Comparison of ENCODE assay signal across 15 cellular contexts in genomic region chr4:8241211-8241779, GRCh38. TPM values are rescaled to one million over a fixed set of nuclear protein-coding genes. Genes with fewer than 3 reads are reported as not detected.
A peak's percentile ranks its signal among the peaks of the same experiment; 100 is the strongest.
DNase-seq lines count a peak whose midpoint lies in the region; ATAC-seq, FAIRE-seq and TF ChIP-seq lines count a peak whose summit lies in the region.
"Had no signal": no experiment of that assay in that cellular context is flagged by ENCODE, and none has a peak within 500 bp of the region (broad histone marks: within the 10 kb centered on the region; RNA-seq: fewer than 3 reads in every experiment).

No MANE protein-coding gene starts in this region.

- H3K9ac ChIP-seq in BLaER1 treated with 17β-estradiol and CSF1 and Interleukin-3, amounts not matched to agents 10 nM and 100 nM, result 0 out of 22 replicates have a peak overlapping the region, but pooled peaks of 1 of the 11 experiments have one; percentile 2
- H3K9ac ChIP-seq in H1 (replicated peaks in 1 of 4; ENCODE audit: extremely low read depth in 1 of 4, low read depth in 3 of 4, low read length in 3 of 4), result no peak overlapping the region

- peak overlapping the region; percentile 40 for H4K91ac ChIP-seq in H1 (replicated peaks; ENCODE audit: insufficient read length, low read length)

- no peak overlapping the region for H3K14ac ChIP-seq in H1 (ENCODE audit: insufficient read length)

- POLR2A ChIA-PET in H1 (lab: Charles Lee; ENCODE audit: partially characterized antibody), result no interaction called here

- no peak for TF ChIP-seq CTCF in H1 (IDR thresholded peaks at IDR 0.05; ENCODE audit: control extremely low read depth in 1 of 3, insufficient read depth in 1 of 3, low read depth in 1 of 3, low read length in 3 of 3)

- H3K56ac ChIP-seq in H1 (replicated peaks; ENCODE audit: insufficient read length, low read depth, low read length), result no peak overlapping the region

- no peaks in the 10 kb centered on the region for H3K23me2 ChIP-seq in H1 (ENCODE audit: low read depth, low read length)

- CTCF ChIA-PET in H1 (lab: Charles Lee; ENCODE audit: partially characterized antibody), result interaction anchor here (0.7 to 4.4 kb wide), 18 partner anchors 9 to 195 kb away, joined by 3 to 33 read pairs (median 4); partner anchors contain the start of gene SH3TC1

- no peak overlapping the region for H2BK120ac ChIP-seq in H1 (replicated peaks; ENCODE audit: low read depth, low read length)

- H2BK12ac ChIP-seq in H1 (ENCODE audit: low read depth, low read length), result no peak overlapping the region

- H2BK20ac ChIP-seq in H1 (ENCODE audit: low read length), result no peak overlapping the region

- peaks cover 0 to 11% (median 0%) of the 10 kb centered on the region in 11 experiments; a peak in 2 of 22 replicates for H3K9me3 ChIP-seq in BLaER1 treated with 17β-estradiol and CSF1 and Interleukin-3, amounts not matched to agents 10 nM and 100 nM (replicated peaks in 1 of 11)
- no peaks in the 10 kb centered on the region for H3K9me3 ChIP-seq in H1 (ENCODE audit: insufficient read depth in 2 of 2, low read depth in 1 of 2, low read length in 1 of 2)

- WGBS in H1 (ENCODE audit: extremely low coverage in 1 of 2, insufficient coverage in 1 of 2, insufficient read length in 1 of 2, insufficient replicate concordance in 2 of 2, low coverage in 1 of 2, low lambda C conversion rate in 2 of 2, missing lambda C conversion rate in 1 of 2), 2 experiments, result 86% methylated on average over 14 of the region's 14 CpGs; no CpG with 5 or more reads in 1 of the 2 experiments

- no peak overlapping the region for H2BK5ac ChIP-seq in H1 (ENCODE audit: low read depth, low read length)

- no peak overlapping the region for H3K27ac ChIP-seq in BLaER1 treated with 17β-estradiol and CSF1 and Interleukin-3, amounts not matched to agents 10 nM and 100 nM
- no peak overlapping the region for H3K27ac ChIP-seq in H1 (ENCODE audit: low read depth, low read length)
- H3K27ac ChIP-seq: C4-2B had no signal

- H2BK15ac ChIP-seq in H1 (ENCODE audit: low read length), result no peak overlapping the region

- no peaks in the 10 kb centered on the region for H3K27me3 ChIP-seq in BLaER1 treated with 17β-estradiol and CSF1 and Interleukin-3, amounts not matched to agents 10 nM and 100 nM
- H3K27me3 ChIP-seq in H7 (ENCODE audit: control insufficient read depth, insufficient read depth, low read length), result no peaks in the 10 kb centered on the region; the same call in 1 of the 2 replicates
- H3K27me3 ChIP-seq in H1 (replicated peaks in 1 of 4; ENCODE audit: control insufficient read depth in 3 of 4, extremely low read depth in 1 of 4, insufficient read depth in 3 of 4, low read length in 3 of 4), result no peaks in the 10 kb centered on the region

- no peak overlapping the region; the same call in 1 of the 2 replicates for H4K8ac ChIP-seq in H1 (ENCODE audit: extremely low read depth, insufficient read depth, low read length)

- H3K4me3 ChIP-seq in BLaER1 treated with 17β-estradiol and CSF1 and Interleukin-3, amounts not matched to agents 10 nM and 100 nM, result no peak overlapping the region
- H3K4me3 ChIP-seq in H7 (ENCODE audit: insufficient read depth, low read depth, low read length) (no peak overlapping the region), H1 (ENCODE audit: extremely low read depth in 1 of 4, insufficient read depth in 2 of 4, low read depth in 3 of 4, low read length in 4 of 4) (no peak overlapping the region)
- H3K4me3 ChIP-seq: K562 had no signal

- peak overlapping the region in 7 of 11 experiments; percentile 22 to 64 (median 31); a peak in 6 of 22 replicates for H3K4me2 ChIP-seq in BLaER1 treated with 17β-estradiol and CSF1 and Interleukin-3, amounts not matched to agents 10 nM and 100 nM
- H3K4me2 ChIP-seq in H1 (ENCODE audit: insufficient read depth in 1 of 2, low read depth in 2 of 2, low read length in 2 of 2), result no peak overlapping the region

- H2AK5ac ChIP-seq in H1 (ENCODE audit: low read depth, low read length), result no peak overlapping the region

- no peaks in the 10 kb centered on the region for H3K79me2 ChIP-seq in H1 (ENCODE audit: control insufficient read depth in 1 of 2, insufficient read depth in 2 of 2, low read length in 2 of 2)

- no peak overlapping the region for H3K4ac ChIP-seq in H1 (replicated peaks; ENCODE audit: insufficient read length, low read depth, low read length)

- H4K5ac ChIP-seq in H1 (ENCODE audit: insufficient read length, low read depth, low read length), result no peak overlapping the region

- peak; percentile 55 for DNase-seq in H7
- no peak for DNase-seq in H1 (ENCODE audit: low read depth in 1 of 2, low spot score in 2 of 2)
- DNase-seq in sciatic nerve (ENCODE audit: low spot score), result no peak
- DNase-seq in NCI-H146 treated with DMSO at 0.1 percent for 48 hours (lab: John Stamatoyannopoulos, UW; ENCODE audit: unreplicated experiment), result no peak
- no peak for DNase-seq in cerebellar cortex (ENCODE audit: low spot score)
- DNase-seq in activated effector memory CD4-positive, alpha-beta T cell treated with Interleukin-2 at 50 U/mL for 16 hours, result no peak
- DNase-seq: DMS153, GF-D8, HCEC 1CT, NCI-H748 treated with DMSO at 0.1 percent for 48 hours had no signal

- peaks cover 0 to 76% (median 14%) of the 10 kb centered on the region in 11 experiments; a peak in 11 of 22 replicates for H4K20me1 ChIP-seq in BLaER1 treated with 17β-estradiol and CSF1 and Interleukin-3, amounts not matched to agents 10 nM and 100 nM
- peaks cover 0 to 5% of the 10 kb centered on the region in 2 experiments for H4K20me1 ChIP-seq in H1 (replicated peaks in 1 of 2; ENCODE audit: control insufficient read depth in 1 of 2, insufficient read depth in 2 of 2, low read length in 2 of 2)

- peaks cover 3% of the 10 kb centered on the region; the same call in 1 of the 2 replicates for H3K79me1 ChIP-seq in H1 (ENCODE audit: low read depth, low read length)

- intact Hi-C loops in sciatic nerve (cut with DNase I), result no loop called here

- no peak overlapping the region for H3K23ac ChIP-seq in H1 (ENCODE audit: insufficient read length)

- peak; percentile 3 for ATAC-seq in sciatic nerve

- peaks cover 47 to 75% (median 65%) of the 10 kb centered on the region in 10 experiments for H3K4me1 ChIP-seq in BLaER1 treated with 17β-estradiol and CSF1 and Interleukin-3, amounts not matched to agents 10 nM and 100 nM
- peaks cover 0 to 8% (median 3%) of the 10 kb centered on the region in 4 experiments; a peak in 6 of 7 replicates for H3K4me1 ChIP-seq in H1 (replicated peaks in 1 of 4; ENCODE audit: control insufficient read depth in 3 of 4, insufficient read depth in 4 of 4, low read length in 3 of 4)

- H3K36me3 ChIP-seq in BLaER1 treated with 17β-estradiol and CSF1 and Interleukin-3, amounts not matched to agents 10 nM and 100 nM, result peaks cover 0 to 78% (median 26%) of the 10 kb centered on the region in 11 experiments; a peak in 16 of 22 replicates
- H3K36me3 ChIP-seq in H7 (replicated peaks; ENCODE audit: control insufficient read depth, insufficient read depth, low read length) (no peaks in the 10 kb centered on the region), H1 (ENCODE audit: control insufficient read depth in 2 of 4, insufficient read depth in 4 of 4, low read length in 3 of 4) (no peaks in the 10 kb centered on the region; a peak in 1 of 8 replicates)

- no peak overlapping the region for H2AFZ ChIP-seq in H1 (ENCODE audit: low read length)

- no peak for TF ChIP-seq POLR2A in H1 (IDR thresholded peaks at IDR 0.05; ENCODE audit: control extremely low read depth in 1 of 2, low read depth in 2 of 2, low read length in 2 of 2)

- FAIRE-seq in H1 (lab: Jason Lieb, UNC), result no peak

- no peak overlapping the region for H3K18ac ChIP-seq in H1 (ENCODE audit: extremely low read depth, low read length)

- TF ChIP-seq RAD21 in H1 (IDR thresholded peaks at IDR 0.05 in 1 of 2, conservative IDR thresholded peaks at IDR 0.05 in 1 of 2; ENCODE audit: low read depth in 2 of 2, low read length in 2 of 2), result no peak

- TF ChIP-seq EP300 in H1 (IDR thresholded peaks at IDR 0.05; ENCODE audit: borderline replicate concordance in 1 of 2, low read depth in 2 of 2, low read length in 2 of 2), result no peak

TF ChIP-seq in H1, 55 proteins besides CTCF, POLR2A, EP300 and RAD21 (continues in another document):
- TF ChIP-seq SIX5 (IDR thresholded peaks at IDR 0.05; ENCODE audit: low read depth, low read length) (no peak), SP1 (IDR thresholded peaks at IDR 0.05; ENCODE audit: low read depth, low read length) (no peak), HDAC2 (IDR thresholded peaks at IDR 0.05; ENCODE audit: borderline replicate concordance in 1 of 2, low read depth in 2 of 2, low read length in 2 of 2) (no peak), TEAD4 (IDR thresholded peaks at IDR 0.05; ENCODE audit: low read depth, low read length) (no peak), FOSL1 (IDR thresholded peaks at IDR 0.05; ENCODE audit: insufficient read depth, low read depth, low read length) (no peak), SP2 (IDR thresholded peaks at IDR 0.05; ENCODE audit: low read length) (no peak), MAFK (IDR thresholded peaks at IDR 0.05; ENCODE audit: low read depth, low read length) (no peak), SIRT6 (IDR thresholded peaks at IDR 0.05; ENCODE audit: low read length) (no peak), KDM4A (IDR thresholded peaks at IDR 0.05; ENCODE audit: low read depth, low read length, severe bottlenecking) (no peak)

RNA-seq across cellular contexts. Expression of gene HTRA3, which starts 28.3 kb away (rescaled TPM):
- 3.8 and 4.6 TPM in 2 replicates for total RNA-seq in H7 (2014; rRNA removed; shearing (Covaris generic))
- total RNA-seq in H1 (2021; fragmentation: NEBNext Ultra II Directional; extraction: Animal tissue kit (Norgen Biotek cat#: 25700)), result 2.9 and 3.2 TPM in 2 replicates
- polyA plus RNA-seq in H1 (2011; rRNA removed), result 4.5 and 5.8 TPM in 2 replicates
- 3.3 TPM for polyA plus RNA-seq in H1 (2011; cell fraction: cytosol; rRNA removed)
- polyA plus RNA-seq in H1 (2011; cell fraction: nucleus; rRNA removed), result 3.1 TPM
- 2.8 to 5.6 TPM (median 4.0 TPM) in 4 replicates for polyA plus RNA-seq in H1 (2012, experiment 1 of 2)
- 3.3 TPM for polyA plus RNA-seq in H1 (2012, experiment 2 of 2)
- polyA plus RNA-seq in H1 (2013, experiment 1 of 2), result 3.4 TPM
- 3.3 TPM for polyA plus RNA-seq in H1 (2013, experiment 2 of 2)
- 1.1 and 1.2 TPM in 2 replicates for polyA minus RNA-seq in H1 (2011; rRNA and poly(A)+ RNA removed)
- 1.2 TPM for polyA minus RNA-seq in H1 (2011; cell fraction: cytosol; rRNA and poly(A)+ RNA removed)
- polyA minus RNA-seq in H1 (2011; cell fraction: nucleus; rRNA and poly(A)+ RNA removed), result 1.3 TPM
- 23.7 TPM for total RNA-seq in sciatic nerve
- total RNA-seq: K562, NCI-H460, OCI-LY7 had no signal

RNA-seq across cellular contexts. Expression of gene SH3TC1, which starts 42.2 kb away (rescaled TPM):
- total RNA-seq in H7 (2014; rRNA removed; shearing (Covaris generic)), result 0.59 and 2.2 TPM in 2 replicates
- total RNA-seq in H1 (2021; fragmentation: NEBNext Ultra II Directional; extraction: Animal tissue kit (Norgen Biotek cat#: 25700)), result 0.29 TPM in 1 of 2 replicates, not detected in the other
- 0.13 and 0.15 TPM in 2 replicates for polyA plus RNA-seq in H1 (2011; rRNA removed)
- 0.14 TPM for polyA plus RNA-seq in H1 (2011; cell fraction: cytosol; rRNA removed)
- polyA plus RNA-seq in H1 (2011; cell fraction: nucleus; rRNA removed), result 0.29 TPM
- polyA plus RNA-seq in H1 (2012, experiment 1 of 2), result 0.08 to 0.36 TPM (median 0.14 TPM) in 4 replicates
- polyA plus RNA-seq in H1 (2012, experiment 2 of 2), result 0.22 TPM
- 0.16 TPM for polyA plus RNA-seq in H1 (2013, experiment 1 of 2)
- polyA plus RNA-seq in H1 (2013, experiment 2 of 2), result 0.07 TPM
- polyA minus RNA-seq in H1 (2011; rRNA and poly(A)+ RNA removed), result 0.13 and 0.71 TPM in 2 replicates
- not detected for polyA minus RNA-seq in H1 (2011; cell fraction: cytosol; rRNA and poly(A)+ RNA removed)
- 0.30 TPM for polyA minus RNA-seq in H1 (2011; cell fraction: nucleus; rRNA and poly(A)+ RNA removed)
- total RNA-seq in sciatic nerve, result 52.2 TPM

Comparison
In these comparisons a context has a peak if more than half of its experiments do, and no peak if none do; other contexts are left out.
1. H3K4me2 ChIP-seq: peak in BLaER1 treated with 17β-estradiol and CSF1 and Interleukin-3, amounts not matched to agents 10 nM and 100 nM (7 of 11); none in H1 (0 of 2).
2. RNA of gene SH3TC1, which starts 42.2 kb away (total RNA-seq): 52.2 TPM in sciatic nerve (single experiment); 0.59 to 2.2 TPM in H7 and 0.29 TPM in H1; every median in the first group is over 10 times any median in the second.